In genomic region chr1:117092594-117092993, GRCh38 we compare ENCODE assay signal across 15 cellular contexts. TPM values are rescaled to one million over a fixed set of nuclear protein-coding genes. Genes with fewer than 3 reads are reported as not detected.
DNase-seq lines count a peak whose midpoint lies in the region; ATAC-seq, FAIRE-seq and TF ChIP-seq lines count a peak whose summit lies in the region.
"Had no signal": no experiment of that assay in that cellular context is flagged by ENCODE, and none has a peak within 500 bp of the region (broad histone marks: within the 10 kb centered on the region; RNA-seq: fewer than 3 reads in every experiment).

No MANE protein-coding gene starts in this region.

- peak overlapping the region; percentile 39 for H3K27ac Mint-ChIP-seq in activated CD4-positive, alpha-beta T cell treated with anti-CD3 and anti-CD28 coated beads for 36 hours
- H3K27ac Mint-ChIP-seq in astrocyte (ENCODE audit: unreplicated experiment) = peak overlapping the region; percentile 93
- no peak overlapping the region for H3K27ac Mint-ChIP-seq in Calu3 (ENCODE audit: unreplicated experiment)
- H3K27ac Mint-ChIP-seq: IgD-negative memory B cell had no signal

- POLR2A ChIA-PET in activated CD4-positive, alpha-beta T cell treated with anti-CD3 and anti-CD28 coated beads for 36 hours (lab: Charles Lee) = interaction anchor here (1.3 to 2.4 kb wide), 4 partner anchors 10 to 32 kb away, joined by 3 to 8 read pairs (median 6); partner anchors contain the start of gene TTF2

- no peaks in the 10 kb centered on the region for H4K20me1 ChIP-seq in astrocyte (ENCODE audit: insufficient read depth, low read length)

- FAIRE-seq in astrocyte (lab: Jason Lieb, UNC) = no peak
- FAIRE-seq: kidney had no signal

- peak overlapping the region; percentile 72 for H3K9ac ChIP-seq in astrocyte (ENCODE audit: low read length)
- H3K9ac ChIP-seq in iPS-18a (ENCODE audit: low read length) = no peak overlapping the region

- H3K4me3 ChIP-seq in astrocyte (ENCODE audit: insufficient read depth, low read depth, low read length) = peak overlapping the region; percentile 7
- H3K4me3 ChIP-seq in iPS-18a (ENCODE audit: low read length) = no peak overlapping the region
- H3K4me3 ChIP-seq in thoracic aorta = no peak overlapping the region
- H3K4me3 ChIP-seq in upper lobe of right lung = no peak overlapping the region
- H3K4me3 ChIP-seq: ovary had no signal

- H3K4me1 ChIP-seq in astrocyte (ENCODE audit: insufficient read depth, low read length) (peaks cover 38% of the 10 kb centered on the region), iPS-18a (ENCODE audit: control insufficient read depth, low read depth, low read length) (peaks cover 14% of the 10 kb centered on the region), thoracic aorta (ENCODE audit: control insufficient read depth in 1 of 2, low read depth in 2 of 2) (peaks cover 25 to 54% of the 10 kb centered on the region in 2 donors), upper lobe of right lung (no peaks in the 10 kb centered on the region)

- no TSS peak for BruUV-seq in Calu3 (replicated peaks; lab: Mats Ljungman, UMichigan)

- H3K27ac ChIP-seq in astrocyte (ENCODE audit: low read depth, low read length) (peak overlapping the region; percentile 96), iPS-18a (ENCODE audit: low read length) (peak overlapping the region; percentile 25), thoracic aorta (peak overlapping the region; percentile 76 to 84), upper lobe of right lung (no peak overlapping the region)
- H3K27ac ChIP-seq: ovary had no signal

- H3K4me1 Mint-ChIP-seq in activated CD4-positive, alpha-beta T cell treated with anti-CD3 and anti-CD28 coated beads for 36 hours = peaks cover 19% of the 10 kb centered on the region
- H3K4me1 Mint-ChIP-seq in astrocyte (ENCODE audit: low read depth, unreplicated experiment) (peaks cover 23% of the 10 kb centered on the region), Calu3 (ENCODE audit: low read depth, unreplicated experiment) (no peaks in the 10 kb centered on the region)
- H3K4me1 Mint-ChIP-seq: IgD-negative memory B cell had no signal

- H3K9me3 Mint-ChIP-seq in activated CD4-positive, alpha-beta T cell treated with anti-CD3 and anti-CD28 coated beads for 36 hours (ENCODE audit: low read depth) = no peaks in the 10 kb centered on the region
- H3K9me3 Mint-ChIP-seq in astrocyte (ENCODE audit: unreplicated experiment) = no peaks in the 10 kb centered on the region
- H3K9me3 Mint-ChIP-seq in Calu3 (ENCODE audit: low read depth, unreplicated experiment) = no peaks in the 10 kb centered on the region
- H3K9me3 Mint-ChIP-seq: IgD-negative memory B cell had no signal

- H3K27me3 ChIP-seq in astrocyte (ENCODE audit: insufficient read depth, low read length) (no peaks in the 10 kb centered on the region), iPS-18a (ENCODE audit: control insufficient read depth, insufficient read depth, low read length) (no peaks in the 10 kb centered on the region), thoracic aorta (replicated peaks; ENCODE audit: insufficient read depth) (no peaks in the 10 kb centered on the region), upper lobe of right lung (no peaks in the 10 kb centered on the region)
- H3K27me3 ChIP-seq: ovary had no signal

- H3K4me2 ChIP-seq in astrocyte (ENCODE audit: low read length) = peak overlapping the region; percentile 67

- H3K79me2 ChIP-seq in astrocyte (ENCODE audit: insufficient read depth, low read length) = no peaks in the 10 kb centered on the region

- no peak for TF ChIP-seq CTCF in astrocyte (IDR thresholded peaks at IDR 0.05; ENCODE audit: insufficient read depth, low read depth, low read length)
- TF ChIP-seq CTCF in thoracic aorta (IDR thresholded peaks at IDR 0.05) = no peak
- no peak for TF ChIP-seq CTCF in upper lobe of right lung (IDR thresholded peaks at IDR 0.05)
- no peak for TF ChIP-seq CTCF in Calu3 (IDR thresholded peaks at IDR 0.05; ENCODE audit: unreplicated experiment)

- intact Hi-C loops in activated CD4-positive, alpha-beta T cell treated with anti-CD3 and anti-CD28 coated beads for 36 hours (cut with DNase I, micrococcal nuclease) = loop anchor here in 1 of 2 experiments (2.0 kb wide), 1 partner anchor 30 kb away; no protein-coding TSS in a partner anchor
- intact Hi-C loops in upper lobe of right lung (cut with DNase I) = no loop called here
- intact Hi-C loops in Calu3 (cut with micrococcal nuclease; ENCODE audit: unreplicated experiment) = no loop called here

- no peaks in the 10 kb centered on the region for H3K9me3 ChIP-seq in astrocyte (ENCODE audit: insufficient read depth, low read depth, low read length)
- no peaks in the 10 kb centered on the region for H3K9me3 ChIP-seq in iPS-18a (ENCODE audit: control insufficient read depth, low read depth, low read length)
- no peaks in the 10 kb centered on the region for H3K9me3 ChIP-seq in thoracic aorta
- H3K9me3 ChIP-seq in upper lobe of right lung = no peaks in the 10 kb centered on the region
- H3K9me3 ChIP-seq: ovary had no signal

- ATAC-seq in activated CD4-positive, alpha-beta T cell treated with anti-CD3 and anti-CD28 coated beads for 36 hours = no peak
- no peak for ATAC-seq in thoracic aorta (ENCODE audit: insufficient number of reproducible peaks, low FRiP score, low read depth)
- no peak for ATAC-seq in upper lobe of right lung

- CTCF ChIA-PET in activated CD4-positive, alpha-beta T cell treated with anti-CD3 and anti-CD28 coated beads for 36 hours (lab: Charles Lee) = interaction anchor here (0.7 to 9.8 kb wide), 18 partner anchors 10 to 518 kb away, joined by 3 to 89 read pairs (median 4); partner anchors contain the start of gene TTF2
- CTCF ChIA-PET in Calu3 (lab: Charles Lee) = no interaction called here

- peaks cover 75% of the 10 kb centered on the region for H3K36me3 Mint-ChIP-seq in activated CD4-positive, alpha-beta T cell treated with anti-CD3 and anti-CD28 coated beads for 36 hours (ENCODE audit: low read depth)
- H3K36me3 Mint-ChIP-seq in astrocyte (ENCODE audit: low read depth, unreplicated experiment) (peaks cover 2% of the 10 kb centered on the region), Calu3 (ENCODE audit: insufficient read depth, unreplicated experiment) (peaks cover 20% of the 10 kb centered on the region)

- no peak for DNase-seq in activated CD4-positive, alpha-beta T cell treated with anti-CD3 and anti-CD28 coated beads for 36 hours
- no peak for DNase-seq in activated CD4-positive, alpha-beta T cell treated with anti-CD3 and anti-CD28 coated beads, Interleukin-2, amount 50 U/mL, for 1 hour
- DNase-seq in astrocyte (ENCODE audit: low read depth) (no peak), thoracic aorta (ENCODE audit: low spot score) (no peak), upper lobe of right lung (no peak), amygdala (lab: John Stamatoyannopoulos, UW) (no peak), Calu3 (no peak)
- DNase-seq: activated naive CD4-positive, alpha-beta T cell; DND-41; effector memory CD4-positive, alpha-beta T cell; kidney; NCI-H2081 treated with DMSO at 0.1 percent for 48 hours had no signal

- H3K4me3 Mint-ChIP-seq in activated CD4-positive, alpha-beta T cell treated with anti-CD3 and anti-CD28 coated beads for 36 hours = no peak overlapping the region
- H3K4me3 Mint-ChIP-seq in astrocyte (ENCODE audit: unreplicated experiment) = no peak overlapping the region
- no peak overlapping the region for H3K4me3 Mint-ChIP-seq in Calu3 (ENCODE audit: low read depth, unreplicated experiment)
- H3K4me3 Mint-ChIP-seq: IgD-negative memory B cell had no signal

- no peaks in the 10 kb centered on the region for H3K27me3 Mint-ChIP-seq in activated CD4-positive, alpha-beta T cell treated with anti-CD3 and anti-CD28 coated beads for 36 hours
- no peaks in the 10 kb centered on the region for H3K27me3 Mint-ChIP-seq in astrocyte (ENCODE audit: low read depth, unreplicated experiment)
- no peaks in the 10 kb centered on the region for H3K27me3 Mint-ChIP-seq in Calu3 (ENCODE audit: unreplicated experiment)
- H3K27me3 Mint-ChIP-seq: IgD-negative memory B cell had no signal

- peak overlapping the region; percentile 45 for H2AFZ ChIP-seq in astrocyte (ENCODE audit: low read depth, low read length)

- H3K36me3 ChIP-seq in astrocyte (ENCODE audit: insufficient read depth, low read length) = peaks cover 4% of the 10 kb centered on the region
- H3K36me3 ChIP-seq in iPS-18a (ENCODE audit: control insufficient read depth, low read depth, low read length) = peaks cover 88% of the 10 kb centered on the region
- H3K36me3 ChIP-seq in thoracic aorta = no peaks in the 10 kb centered on the region
- H3K36me3 ChIP-seq in upper lobe of right lung = peaks cover 16% of the 10 kb centered on the region
- H3K36me3 ChIP-seq: ovary had no signal

RNA-seq across cellular contexts. Expression of gene TRIM45, which starts 29.0 kb away (rescaled TPM):
- total RNA-seq in activated CD4-positive, alpha-beta T cell treated with anti-CD3 and anti-CD28 coated beads for 36 hours = under 1 TPM; 0.37 to 0.62 TPM
- total RNA-seq in astrocyte (2.5 and 3.1 TPM in 2 replicates), thoracic aorta (1 to 10 TPM; 1.5 to 7.1 TPM), upper lobe of right lung (1.7 TPM), Calu3 (2022) (4.3 and 5.3 TPM in 2 replicates)

RNA-seq across cellular contexts. Expression of gene TTF2, which starts 32.5 kb away (rescaled TPM):
- total RNA-seq in activated CD4-positive, alpha-beta T cell treated with anti-CD3 and anti-CD28 coated beads for 36 hours = 100 to 1,000 TPM in 1 of 2 experiments, 10 to 100 TPM in 1; 99.7 to 108 TPM
- total RNA-seq in astrocyte = 16.6 and 23.4 TPM in 2 replicates
- 10 to 100 TPM; 28.8 to 32.1 TPM for total RNA-seq in thoracic aorta
- 14.8 TPM for total RNA-seq in upper lobe of right lung
- total RNA-seq in Calu3 (2022) = 46.6 and 49.6 TPM in 2 replicates
